22 cellular contexts compared by ENCODE assay signal in the genomic region with DNA sequence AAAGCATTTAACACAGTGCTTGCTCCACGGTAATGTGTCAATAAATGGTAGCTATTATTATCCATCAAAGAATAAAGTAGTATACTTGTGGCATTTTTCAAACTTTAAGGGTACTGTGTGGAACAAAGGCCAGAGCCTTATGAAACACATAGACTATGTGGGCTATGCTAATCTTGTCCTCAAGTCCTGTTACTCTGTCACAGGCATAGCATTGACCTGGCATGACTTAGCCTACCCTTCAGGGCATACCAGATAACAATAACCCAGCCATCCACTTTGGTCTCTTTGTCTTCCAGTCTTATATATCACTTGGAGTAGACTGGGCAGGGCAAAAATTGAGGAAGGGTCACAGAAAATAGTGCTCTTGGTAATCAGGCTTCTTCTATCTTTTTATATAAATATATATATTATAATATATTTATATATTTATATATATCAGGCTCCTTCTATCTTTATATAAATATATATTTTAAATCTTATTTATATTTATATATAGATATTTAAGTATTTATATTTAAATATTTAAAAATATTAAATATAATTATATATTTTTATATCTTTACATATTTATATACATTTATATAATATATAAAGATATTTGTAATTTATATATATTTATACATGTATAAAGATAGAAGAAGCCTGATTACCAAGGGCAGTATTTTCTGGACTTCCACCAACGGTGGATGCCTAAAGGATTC.
"Had no signal": no experiment of that assay in that cellular context is flagged by ENCODE, and none has a peak within 500 bp of the region (broad histone marks: within the 10 kb centered on the region; RNA-seq: fewer than 3 reads in every experiment).

No MANE protein-coding gene starts in this region.

- H3K9me3 Mint-ChIP-seq: activated B cell treated with CpG ODN at 0.5 μM for 24 hours; activated T-cell treated with anti-CD3 and anti-CD28 coated beads, Interleukin-2, amount 50 U/mL, for 72 hours; naive B cell; nephron progenitor cell had no signal

- H3K4me3 Mint-ChIP-seq: activated B cell treated with CpG ODN at 0.5 μM for 24 hours; activated naive CD8-positive, alpha-beta T cell; activated T-cell treated with anti-CD3 and anti-CD28 coated beads, Interleukin-2, amount 50 U/mL, for 72 hours; naive B cell; nephron progenitor cell had no signal

- H3K4me3 ChIP-seq: colonic mucosa, gastroesophageal sphincter, lung, prostate gland, transverse colon had no signal

- H3K27me3 ChIP-seq: colonic mucosa, gastroesophageal sphincter, neutrophil, transverse colon had no signal

- H3K27me3 Mint-ChIP-seq: activated B cell treated with CpG ODN at 0.5 μM for 24 hours; activated naive CD8-positive, alpha-beta T cell; naive B cell had no signal

- H3K36me3 ChIP-seq: colonic mucosa, gastroesophageal sphincter, neutrophil, prostate gland, transverse colon had no signal

- H3K4me1 ChIP-seq: colonic mucosa, prostate gland had no signal

- H3K27ac Mint-ChIP-seq: activated B cell treated with CpG ODN at 0.5 μM for 24 hours; activated naive CD8-positive, alpha-beta T cell; activated T-cell treated with anti-CD3 and anti-CD28 coated beads, Interleukin-2, amount 50 U/mL, for 72 hours; nephron progenitor cell had no signal

- H3K9me3 ChIP-seq: colonic mucosa, gastroesophageal sphincter, neutrophil, prostate gland, transverse colon had no signal

- H3K27ac ChIP-seq: colonic mucosa, neutrophil, prostate gland, transverse colon had no signal

- DNase-seq: activated B cell treated with CpG ODN at 0.5 μM for 24 hours; activated CD4-positive, alpha-beta T cell treated with anti-CD3 and anti-CD28 coated beads, Interleukin-2, amount 50 U/mL, for 4 hours; activated effector memory CD4-positive, alpha-beta T cell treated with Interleukin-2 at 50 U/mL for 16 hours; activated naive CD4-positive, alpha-beta T cell treated with Interleukin-2 at 50 U/mL for 16 hours; activated T-cell treated with anti-CD3 and anti-CD28 coated beads for 4 hours; activated T-cell treated with anti-CD3 and anti-CD28 coated beads, Interleukin-2, amount 50 U/mL, for 72 hours; anterior cingulate cortex; colonic mucosa; effector CD8-positive, alpha-beta T cell; hippocampal formation; naive B cell; nephron progenitor cell; retina; stimulated activated CD4-positive, alpha-beta T cell treated with anti-CD3 and anti-CD28 coated beads, Interleukin-2, amount 100 ng/mL, for 48 hours; stimulated activated naive CD4-positive, alpha-beta T cell treated with Interleukin-2 at 50 U/mL for 16 hours; T-helper 2 cell; transverse colon had no signal

- ATAC-seq: activated T-cell treated with anti-CD3 and anti-CD28 coated beads, Interleukin-2, amount 50 U/mL, for 72 hours; gastroesophageal sphincter had no signal
